In genomic region chr20:18585134-18585533, GRCh38 we compare ENCODE assay signal across 14 cellular contexts. TPM values are rescaled to one million over a fixed set of nuclear protein-coding genes. Genes with fewer than 3 reads are reported as not detected.
DNase-seq lines count a peak whose midpoint lies in the region; ATAC-seq and TF ChIP-seq lines count a peak whose summit lies in the region.
"Had no signal": no experiment of that assay in that cellular context is flagged by ENCODE, and none has a peak within 500 bp of the region (broad histone marks: within the 10 kb centered on the region; RNA-seq: fewer than 3 reads in every experiment).

No MANE protein-coding gene starts in this region.

- no peak overlapping the region for H3K27ac ChIP-seq in adrenal gland
- H3K27ac ChIP-seq: body of pancreas, prostate gland, thoracic aorta had no signal

- no peak overlapping the region for H3K4me3 ChIP-seq in adrenal gland
- H3K4me3 ChIP-seq: body of pancreas, prostate gland, thoracic aorta had no signal

- no peaks in the 10 kb centered on the region for H3K27me3 Mint-ChIP-seq in chondrocyte (ENCODE audit: low read depth)
- peaks cover 0 to 6% of the 10 kb centered on the region in 2 donors for H3K27me3 Mint-ChIP-seq in natural killer cell (ENCODE audit: low read depth in 2 of 2)

- peak overlapping the region; percentile 82 for H3K27ac Mint-ChIP-seq in chondrocyte (ENCODE audit: unreplicated experiment)
- no peak overlapping the region for H3K27ac Mint-ChIP-seq in natural killer cell
- H3K27ac Mint-ChIP-seq: activated T-cell treated with anti-CD3 and anti-CD28 coated beads, Interleukin-2, amount 50 U/mL, for 24 hours had no signal

- DNase-seq in EL: peak; percentile 49
- DNase-seq in M059J (ENCODE audit: low read depth): peak; percentile 59
- no peak for DNase-seq in chondrocyte (ENCODE audit: low spot score)
- DNase-seq in left kidney (ENCODE audit: low read depth, low spot score): peak; percentile 16
- DNase-seq in natural killer cell: no peak
- DNase-seq in activated CD4-positive, alpha-beta T cell treated with anti-CD3 and anti-CD28 coated beads for 4 hours: no peak
- DNase-seq in adrenal gland: no peak
- DNase-seq in ureter (ENCODE audit: low spot score): no peak
- DNase-seq: activated T-cell treated with anti-CD3 and anti-CD28 coated beads, Interleukin-2, amount 50 U/mL, for 24 hours; body of pancreas; GF-D8; NCI-H1105 had no signal

- no peak for TF ChIP-seq POLR2A in adrenal gland (IDR thresholded peaks at IDR 0.05)

- no peak for ATAC-seq in natural killer cell
- ATAC-seq: body of pancreas had no signal

- H3K4me1 Mint-ChIP-seq in chondrocyte (ENCODE audit: low read depth) (peaks cover 16% of the 10 kb centered on the region), natural killer cell (peaks cover 25 to 26% of the 10 kb centered on the region in 2 donors)

- WGBS in adrenal gland, 4 donors: 77 to 92% (median 90%) methylated on average over 2 of the region's 2 CpGs

- H3K9me3 Mint-ChIP-seq in chondrocyte (ENCODE audit: low read depth) (no peaks in the 10 kb centered on the region), natural killer cell (no peaks in the 10 kb centered on the region)
- H3K9me3 Mint-ChIP-seq: activated T-cell treated with anti-CD3 and anti-CD28 coated beads, Interleukin-2, amount 50 U/mL, for 24 hours had no signal

- intact Hi-C loops in natural killer cell (cut with micrococcal nuclease) (loop anchor here (5.0 kb wide), 2 partner anchors 78 to 118 kb away; partner anchors contain the start of genes DZANK1, POLR3F and SEC23B), adrenal gland (cut with DNase I) (no loop called here)

- H3K36me3 Mint-ChIP-seq in chondrocyte (ENCODE audit: low read depth) (peaks cover 4% of the 10 kb centered on the region), natural killer cell (no peaks in the 10 kb centered on the region)

- TF ChIP-seq CTCF in chondrocyte (IDR thresholded peaks at IDR 0.05) (no peak), natural killer cell (IDR thresholded peaks at IDR 0.05) (no peak), adrenal gland (IDR thresholded peaks at IDR 0.05) (no peak)

- H3K4me1 ChIP-seq in adrenal gland (replicated peaks in 1 of 2): peaks cover 0 to 6% of the 10 kb centered on the region in 2 donors
- H3K4me1 ChIP-seq: prostate gland had no signal

- no peaks in the 10 kb centered on the region for H3K36me3 ChIP-seq in adrenal gland (replicated peaks in 1 of 2)
- H3K36me3 ChIP-seq: prostate gland, thoracic aorta had no signal

- no peak overlapping the region for H3K4me3 Mint-ChIP-seq in chondrocyte (ENCODE audit: unreplicated experiment)
- H3K4me3 Mint-ChIP-seq in natural killer cell: no peak overlapping the region
- H3K4me3 Mint-ChIP-seq: activated T-cell treated with anti-CD3 and anti-CD28 coated beads, Interleukin-2, amount 50 U/mL, for 24 hours had no signal

- no peaks in the 10 kb centered on the region for H3K9me3 ChIP-seq in adrenal gland (replicated peaks in 1 of 3)
- H3K9me3 ChIP-seq: body of pancreas, prostate gland, thoracic aorta had no signal

- H3K27me3 ChIP-seq in adrenal gland: no peaks in the 10 kb centered on the region
- H3K27me3 ChIP-seq: body of pancreas had no signal

RNA-seq across cellular contexts. Expression of gene DTD1, which starts 2.7 kb away (rescaled TPM):
- 94.2 and 102 TPM in 2 replicates for total RNA-seq in M059J (2014; rRNA removed; shearing (Covaris generic))
- total RNA-seq in chondrocyte (19.7 to 22.2 TPM (median 21.9 TPM) in 3 replicates), natural killer cell (10 to 100 TPM; 23.4 to 28.4 (median 24.1) TPM), adrenal gland (10 to 100 TPM; 19.0 to 37.0 (median 32.9) TPM), ureter (30.6 TPM)
- polyA plus RNA-seq in adrenal gland: 10 to 100 TPM in 2 of 3 donors, 1 to 10 TPM in 1; 9.5 to 38.9 (median 13.9) TPM

RNA-seq across cellular contexts. Expression of gene SMIM26, which starts 17.9 kb away (rescaled TPM):
- 222 and 278 TPM in 2 replicates for total RNA-seq in M059J (2014; rRNA removed; shearing (Covaris generic))
- 37.9 to 47.7 TPM (median 39.6 TPM) in 3 replicates for total RNA-seq in chondrocyte
- total RNA-seq in natural killer cell: 10 to 100 TPM; 38.6 to 48.8 (median 40.5) TPM
- 100 to 1,000 TPM in 7 of 8 donors, 10 to 100 TPM in 1; 88.6 to 337 (median 117) TPM for total RNA-seq in adrenal gland
- polyA plus RNA-seq in adrenal gland: 100 to 1,000 TPM; 123 to 242 (median 199) TPM
- total RNA-seq in ureter: 59.4 TPM

Comparison
In these comparisons a context has a peak if more than half of its experiments do, and no peak if none do; other contexts are left out.
1. DNase-seq: peak in EL (single experiment), M059J (single experiment) and left kidney (single experiment); none in chondrocyte (single experiment), natural killer cell (single experiment), activated CD4-positive, alpha-beta T cell treated with anti-CD3 and anti-CD28 coated beads for 4 hours (0 of 2), adrenal gland (0 of 7) and ureter (single experiment).